10 cellular contexts compared by ENCODE assay signal in genomic region chr2:203689424-203690109, GRCh38.
DNase-seq lines count a peak whose midpoint lies in the region; ATAC-seq and TF ChIP-seq lines count a peak whose summit lies in the region.
"Had no signal": no experiment of that assay in that cellular context is flagged by ENCODE, and none has a peak within 500 bp of the region (broad histone marks: within the 10 kb centered on the region; RNA-seq: fewer than 3 reads in every experiment).

No MANE protein-coding gene starts in this region.

- H3F3A ChIP-seq in SU-DHL-6 (ENCODE audit: insufficient read depth) = peaks cover 12% of the 10 kb centered on the region

- peak overlapping the region; percentile 54 for H3K27ac ChIP-seq in SU-DHL-6 (ENCODE audit: low read depth, low read length)
- H3K27ac ChIP-seq: A549 had no signal

- H3K9me3 ChIP-seq in SU-DHL-6 (ENCODE audit: insufficient read depth, low read length) = no peaks in the 10 kb centered on the region
- H3K9me3 ChIP-seq: A549 had no signal

- H3K4me2 ChIP-seq in SU-DHL-6 (ENCODE audit: low read depth, low read length, poor library complexity, severe bottlenecking) = peak overlapping the region; percentile 61
- H3K4me2 ChIP-seq: A549 had no signal

- no peak overlapping the region for H2AFZ ChIP-seq in SU-DHL-6 (ENCODE audit: low read depth, low read length, severe bottlenecking)

- H3K9ac ChIP-seq in SU-DHL-6 (ENCODE audit: low read length) = 0 out of 2 replicates have a peak overlapping the region, but pooled peaks have one; percentile 6

- peak overlapping the region; percentile 33 for H3K4me3 ChIP-seq in SU-DHL-6 (ENCODE audit: insufficient read depth, low read length, poor library complexity, severe bottlenecking)
- H3K4me3 ChIP-seq: A549 had no signal

- H3K79me2 ChIP-seq in SU-DHL-6 (ENCODE audit: insufficient read depth, low read length) = no peaks in the 10 kb centered on the region

- peak; percentile 49 for ATAC-seq in HG02763 (IDR thresholded peaks at IDR 0.05; ENCODE audit: unreplicated experiment)
- ATAC-seq in stimulated activated naive CD8-positive, alpha-beta T cell treated with anti-CD3 and anti-CD28 coated beads, Interleukin-15, Interleukin-2, amounts not matched to agents 100 U/mL and 50 U/mL, for 24 hours = peak; percentile 46
- ATAC-seq in HG02840 (IDR thresholded peaks at IDR 0.05; ENCODE audit: low FRiP score, unreplicated experiment) = no peak
- ATAC-seq: A549 had no signal

- peak; percentile 19 for DNase-seq in activated gamma-delta T cell treated with Interleukin-2 at 50 U/mL for 16 hours
- no peak for DNase-seq in activated gamma-delta T cell (lab: John Stamatoyannopoulos, UW)
- DNase-seq in stimulated activated naive CD8-positive, alpha-beta T cell treated with anti-CD3 and anti-CD28 coated beads, Interleukin-15, Interleukin-2, amounts not matched to agents 100 U/mL and 50 U/mL, for 24 hours = peak; percentile 27
- no peak for DNase-seq in NCI-H187 (lab: John Stamatoyannopoulos, UW)
- DNase-seq in AG20443 (ENCODE audit: low spot score) = no peak
- DNase-seq: NCI-H1092 had no signal

- H3K27me3 ChIP-seq in SU-DHL-6 (ENCODE audit: low read length) = no peaks in the 10 kb centered on the region

- no peaks in the 10 kb centered on the region for H4K20me1 ChIP-seq in SU-DHL-6 (ENCODE audit: low read depth, low read length)

- no peaks in the 10 kb centered on the region for H3K9me2 ChIP-seq in SU-DHL-6 (replicated peaks; ENCODE audit: insufficient read depth, low read length)

- TF ChIP-seq CTCF in SU-DHL-6 (IDR thresholded peaks at IDR 0.05; ENCODE audit: insufficient read depth, low read length, poor library complexity, severe bottlenecking) = no peak

- H3K36me3 ChIP-seq in SU-DHL-6 (ENCODE audit: low read length) = no peaks in the 10 kb centered on the region

Comparison
In these comparisons a context has a peak if more than half of its experiments do, and no peak if none do; other contexts are left out.
1. DNase-seq: peak in activated gamma-delta T cell treated with Interleukin-2 at 50 U/mL for 16 hours (single experiment) and stimulated activated naive CD8-positive, alpha-beta T cell treated with anti-CD3 and anti-CD28 coated beads, Interleukin-15, Interleukin-2, amounts not matched to agents 100 U/mL and 50 U/mL, for 24 hours (single experiment); none in activated gamma-delta T cell (single experiment), NCI-H187 (0 of 2) and AG20443 (single experiment).